Comparison of ENCODE assay signal across 11 cellular contexts in genomic region chr4:140483445-140483844, GRCh38. TPM values are rescaled to one million over a fixed set of nuclear protein-coding genes. Genes with fewer than 3 reads are reported as not detected.
"Had no signal": no experiment of that assay in that cellular context is flagged by ENCODE, and none has a peak within 500 bp of the region (broad histone marks: within the 10 kb centered on the region; RNA-seq: fewer than 3 reads in every experiment).

No MANE protein-coding gene starts in this region.

- H3K27ac ChIP-seq: HL-60, KMS-11 had no signal

- FAIRE-seq: HepG2, HTR-8/SVneo, K562 had no signal

- H3K4me2 ChIP-seq: KMS-11 had no signal

- H3K4me3 ChIP-seq: K562 had no signal

- ATAC-seq: HepG2, K562 had no signal

- H3K9ac ChIP-seq: KMS-11 had no signal

- DNase-seq: IMR-90, KBM-7, KG1 had no signal

RNA-seq across cellular contexts. Expression of gene MGAT4D, which starts 14.6 kb away (rescaled TPM):
- total RNA-seq: HepG2, HT-29, HT1080, IMR-90, K562 had no signal
- polyA plus RNA-seq: HepG2, IgD-negative memory B cell, IMR-90, K562 had no signal

RNA-seq across cellular contexts. Expression of gene CLGN, which starts 56.0 kb away (rescaled TPM):
- total RNA-seq: HT-29 had no signal
- polyA plus RNA-seq: IgD-negative memory B cell had no signal
